ENCODE assay signal across 11 cellular contexts in the genomic region with DNA sequence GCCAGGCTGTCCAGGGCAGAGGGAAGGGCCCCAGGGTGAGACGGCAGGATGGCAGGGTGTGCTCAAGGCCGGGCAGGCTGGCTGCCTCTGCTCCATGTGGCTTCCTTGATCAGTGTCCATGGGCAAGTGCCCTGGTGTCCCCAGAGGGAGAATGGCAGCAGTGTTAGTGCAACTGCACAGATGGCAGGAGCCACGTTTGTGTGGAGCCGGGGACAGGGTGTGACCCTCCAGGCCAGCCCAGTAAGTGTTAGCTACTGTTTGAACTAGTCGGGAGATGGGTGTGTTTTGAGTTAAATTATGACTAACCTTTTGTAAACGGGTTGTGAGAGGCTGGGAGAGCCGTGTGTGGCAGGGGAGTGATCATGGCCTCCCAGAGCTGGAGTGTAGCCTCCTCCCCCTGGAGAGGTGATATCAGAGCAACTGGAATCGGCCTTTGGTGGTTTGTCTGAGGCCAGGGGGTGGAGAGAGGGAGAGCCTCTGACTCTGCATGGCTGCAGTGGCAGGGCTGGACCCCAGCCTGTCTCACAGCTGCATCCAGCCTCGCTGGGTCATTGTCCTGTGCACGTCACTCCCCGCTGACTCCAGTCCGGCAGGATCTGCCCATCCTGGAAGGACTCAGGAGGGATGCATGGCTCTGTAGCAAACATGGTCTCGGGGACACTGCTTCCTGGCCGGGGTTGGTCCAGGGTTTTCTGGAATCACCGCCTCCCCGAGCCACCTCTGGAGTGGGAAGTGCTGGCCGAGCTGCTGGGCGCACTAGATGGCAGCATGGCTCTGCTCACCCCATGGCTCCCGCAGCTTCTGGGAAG. TPM values are rescaled to one million over a fixed set of nuclear protein-coding genes. Genes with fewer than 3 reads are reported as not detected.
DNase-seq lines count a peak whose midpoint lies in the region; ATAC-seq and TF ChIP-seq lines count a peak whose summit lies in the region.
"Had no signal": no experiment of that assay in that cellular context is flagged by ENCODE, and none has a peak within 500 bp of the region (broad histone marks: within the 10 kb centered on the region; RNA-seq: fewer than 3 reads in every experiment).

No MANE protein-coding gene starts in this region.

- H3K4me2 ChIP-seq in PC-3 (ENCODE audit: low read length): peak overlapping the region; percentile 9; the same call in 1 of the 2 replicates

- intact Hi-C loops in PC-3 (cut with micrococcal nuclease): no loop called here

- H3K9me2 ChIP-seq in PC-3 (replicated peaks; ENCODE audit: low read length): no peaks in the 10 kb centered on the region

- peaks cover 43% of the 10 kb centered on the region for H3K36me3 ChIP-seq in PC-3 (ENCODE audit: low read depth, low read length)
- H3K36me3 ChIP-seq: neutrophil had no signal

- CTCF ChIA-PET in PC-3 (lab: Charles Lee): no interaction called here

- TF ChIP-seq CTCF in PC-3 (conservative IDR thresholded peaks at IDR 0.05; ENCODE audit: low read depth, low read length) (0 out of 2 replicates have a peak, but pooled peaks have one; percentile 22), fibroblast of the aortic adventitia (IDR thresholded peaks at IDR 0.05; ENCODE audit: insufficient read depth, low read length) (no peak)

- H4K20me1 ChIP-seq in PC-3 (ENCODE audit: low read length): no peaks in the 10 kb centered on the region

- H3K4me3 ChIP-seq in PC-3 (ENCODE audit: low read length) (no peak overlapping the region), fibroblast of the aortic adventitia (ENCODE audit: low read depth, low read length) (no peak overlapping the region)

- no peak overlapping the region for H3K9ac ChIP-seq in PC-3 (ENCODE audit: low read length)

- no peaks in the 10 kb centered on the region for H3K79me2 ChIP-seq in PC-3 (ENCODE audit: low read length)

- H3K27me3 ChIP-seq in PC-3 (ENCODE audit: low read length): no peaks in the 10 kb centered on the region
- H3K27me3 ChIP-seq: neutrophil had no signal

- no peaks in the 10 kb centered on the region for H3K9me3 ChIP-seq in PC-3 (ENCODE audit: low read length)
- H3K9me3 ChIP-seq: neutrophil had no signal

- peak; percentile 98 for ATAC-seq in PC-3
- no peak for ATAC-seq in HG03439 (IDR thresholded peaks at IDR 0.05; ENCODE audit: unreplicated experiment)
- ATAC-seq in HG02642 (IDR thresholded peaks at IDR 0.05; ENCODE audit: poor library complexity, unreplicated experiment): no peak
- ATAC-seq in HG02588 (IDR thresholded peaks at IDR 0.05; ENCODE audit: unreplicated experiment): no peak
- ATAC-seq: stimulated activated memory B cell treated with anti-CD40 and anti-IgM and Interleukin-4, amounts not matched to agents 10 μg/mL and 1 μg/mL and 100 μg/mL, for 72 hours had no signal

- H3K27ac ChIP-seq in PC-3 (ENCODE audit: low read length): peak overlapping the region; percentile 46
- H3K27ac ChIP-seq: neutrophil had no signal

- H3K4me1 ChIP-seq in PC-3 (ENCODE audit: insufficient read depth, low read length): peaks cover 15% of the 10 kb centered on the region

- H2AFZ ChIP-seq in PC-3 (ENCODE audit: low read length): no peak overlapping the region

- POLR2A ChIA-PET in PC-3 (lab: Charles Lee; ENCODE audit: unreplicated experiment): no interaction called here

- peak in 8 of 14 donors; percentile 7 to 53 (median 28) for DNase-seq in C1 segment of cervical spinal cord (lab: John Stamatoyannopoulos, UW)
- peak; percentile 66 for DNase-seq in PC-3
- peak; percentile 65 for DNase-seq in fibroblast of the aortic adventitia (ENCODE audit: low read depth)
- DNase-seq in myocyte (ENCODE audit: low read depth): peak; percentile 63
- DNase-seq in NCI-H1092 treated with DMSO at 0.1 percent for 48 hours (lab: John Stamatoyannopoulos, UW): no peak
- DNase-seq: activated T-cell treated with anti-CD3 and anti-CD28 coated beads for 4 hours had no signal

- no TSS peak for BruUV-seq in PC-3 (replicated peaks; lab: Mats Ljungman, UMichigan)

- H3F3A ChIP-seq in PC-3 (ENCODE audit: low read length, unreplicated experiment): no peaks in the 10 kb centered on the region

RNA-seq across cellular contexts. Expression of a gene that starts 27.8 kb away (rescaled TPM):
- total RNA-seq in PC-3 (2014; rRNA removed): 31.9 and 37.6 TPM in 2 replicates
- 12.0 and 25.1 TPM in 2 replicates for total RNA-seq in fibroblast of the aortic adventitia (ENCODE audit: low replicate concordance)
- total RNA-seq in myocyte: 12.2 and 12.5 TPM in 2 replicates
- 20.0 TPM for polyA plus RNA-seq in myocyte (2012)
